In genomic region chr12:7369274-7369729, GRCh38 we compare ENCODE assay signal across 8 cellular contexts.
DNase-seq lines count a peak whose midpoint lies in the region; ATAC-seq and TF ChIP-seq lines count a peak whose summit lies in the region.
"Had no signal": no experiment of that assay in that cellular context is flagged by ENCODE, and none has a peak within 500 bp of the region (broad histone marks: within the 10 kb centered on the region; RNA-seq: fewer than 3 reads in every experiment).

No MANE protein-coding gene starts in this region.

- H3K4me1 ChIP-seq in body of pancreas (no peaks in the 10 kb centered on the region), gastrocnemius medialis (no peaks in the 10 kb centered on the region)

- no peaks in the 10 kb centered on the region for H3K27me3 ChIP-seq in body of pancreas
- no peaks in the 10 kb centered on the region for H3K27me3 ChIP-seq in gastrocnemius medialis

- no peaks in the 10 kb centered on the region for H3K4me1 Mint-ChIP-seq in activated T-helper 17 cell treated with anti-CD3 and anti-CD28 coated beads, Interleukin-2, amount 50 U/mL, for 72 hours
- H3K4me1 Mint-ChIP-seq: central memory CD8-positive, alpha-beta T cell had no signal

- no peak overlapping the region for H3K27ac ChIP-seq in body of pancreas
- no peak overlapping the region for H3K27ac ChIP-seq in gastrocnemius medialis

- no peaks in the 10 kb centered on the region for H3K36me3 ChIP-seq in body of pancreas (replicated peaks in 1 of 2; ENCODE audit: insufficient read depth in 1 of 2, low read depth in 2 of 2)
- H3K36me3 ChIP-seq in gastrocnemius medialis = no peaks in the 10 kb centered on the region

- H3K27ac Mint-ChIP-seq in activated T-helper 17 cell treated with anti-CD3 and anti-CD28 coated beads, Interleukin-2, amount 50 U/mL, for 72 hours = no peak overlapping the region

- H3K27me3 Mint-ChIP-seq in activated T-helper 17 cell treated with anti-CD3 and anti-CD28 coated beads, Interleukin-2, amount 50 U/mL, for 72 hours = peaks cover 5% of the 10 kb centered on the region

- WGBS in body of pancreas, 2 donors = 67 to 71% methylated on average over 10 of the region's 10 CpGs

- intact Hi-C loops in body of pancreas (cut with DNase I) = no loop called here
- intact Hi-C loops in gastrocnemius medialis (cut with DNase I; ENCODE audit: low total_unique reads) = no loop called here

- H3K9me3 ChIP-seq in body of pancreas (no peaks in the 10 kb centered on the region), gastrocnemius medialis (no peaks in the 10 kb centered on the region)

- ATAC-seq in GM19324 (IDR thresholded peaks at IDR 0.05; ENCODE audit: low FRiP score, unreplicated experiment) (peak; percentile 72), HG03442 (IDR thresholded peaks at IDR 0.05; ENCODE audit: unreplicated experiment) (peak; percentile 63), body of pancreas (peak; percentile 27), gastrocnemius medialis (peak; percentile 39 to 49)
- no peak for ATAC-seq in activated T-helper 17 cell treated with anti-CD3 and anti-CD28 coated beads, Interleukin-2, amount 50 U/mL, for 72 hours (replicated peaks)

- peak in 1 of 4 donors; percentile 12 for DNase-seq in body of pancreas
- DNase-seq in gastrocnemius medialis = peak; percentile 8 to 17
- no peak for DNase-seq in activated CD4-positive, CD25-positive, alpha-beta regulatory T cell (lab: John Stamatoyannopoulos, UW)
- DNase-seq in HCEC 1CT = no peak

- H3K4me3 ChIP-seq in body of pancreas (no peak overlapping the region), gastrocnemius medialis (peak overlapping the region in 1 of 4 donors; percentile 13)

- TF ChIP-seq CTCF in body of pancreas (IDR thresholded peaks at IDR 0.05) = no peak
- TF ChIP-seq CTCF in gastrocnemius medialis (IDR thresholded peaks at IDR 0.05 in 4 of 5, conservative IDR thresholded peaks at IDR 0.05 in 1 of 5) = no peak

- no peaks in the 10 kb centered on the region for H3K9me3 Mint-ChIP-seq in activated T-helper 17 cell treated with anti-CD3 and anti-CD28 coated beads, Interleukin-2, amount 50 U/mL, for 72 hours
- H3K9me3 Mint-ChIP-seq: central memory CD8-positive, alpha-beta T cell had no signal

- in situ Hi-C loops in gastrocnemius medialis (cut with MboI; ENCODE audit: low sequenced_read_pairs in 4 of 4) = no loop called here

- H3K36me3 Mint-ChIP-seq in activated T-helper 17 cell treated with anti-CD3 and anti-CD28 coated beads, Interleukin-2, amount 50 U/mL, for 72 hours (ENCODE audit: low read depth) = no peaks in the 10 kb centered on the region

- no peak overlapping the region for H3K4me3 Mint-ChIP-seq in activated T-helper 17 cell treated with anti-CD3 and anti-CD28 coated beads, Interleukin-2, amount 50 U/mL, for 72 hours
- H3K4me3 Mint-ChIP-seq: central memory CD8-positive, alpha-beta T cell had no signal

- TF ChIP-seq POLR2A in body of pancreas (IDR thresholded peaks at IDR 0.05) = no peak
- no peak for TF ChIP-seq POLR2A in gastrocnemius medialis (IDR thresholded peaks at IDR 0.05)

Comparison
In these comparisons a context has a peak if more than half of its experiments do, and no peak if none do; other contexts are left out.
1. DNase-seq: peak in gastrocnemius medialis (2 of 2); none in activated CD4-positive, CD25-positive, alpha-beta regulatory T cell (0 of 4) and HCEC 1CT (single experiment).